Comparison of ENCODE assay signal across 1 cellular context in genomic region chr9:114505187-114506081, GRCh38.
A peak's percentile ranks its signal among the peaks of the same experiment; 100 is the strongest.
TF ChIP-seq lines count a peak whose summit lies in the region.

TSS of gene WHRN (minus strand) at chr9:114505473. CDS start at chr9:114504801, 672 bp downstream.

TF ChIP-seq in K562, 482 proteins besides CTCF, POLR2A, EP300 and RAD21 (continued from another document):
- TF ChIP-seq ATF2 (CRISPR knock-in tag; IDR thresholded peaks at IDR 0.05), result no peak
- TF ChIP-seq COPS2 (conservative IDR thresholded peaks at IDR 0.05), result no peak
- peak in 1 of 2 experiments; percentile 52; a peak in 1 of 4 replicates for TF ChIP-seq ZNF639 (CRISPR knock-in tag; conservative IDR thresholded peaks at IDR 0.05 in 1 of 2, IDR thresholded peaks at IDR 0.05 in 1 of 2)
- no peak for TF ChIP-seq NFATC3 (IDR thresholded peaks at IDR 0.05)
- no peak for TF ChIP-seq POLR2H (tag; IDR thresholded peaks at IDR 0.05; ENCODE audit: low read depth)
